Comparison of ENCODE assay signal across 8 cellular contexts in the genomic region with DNA sequence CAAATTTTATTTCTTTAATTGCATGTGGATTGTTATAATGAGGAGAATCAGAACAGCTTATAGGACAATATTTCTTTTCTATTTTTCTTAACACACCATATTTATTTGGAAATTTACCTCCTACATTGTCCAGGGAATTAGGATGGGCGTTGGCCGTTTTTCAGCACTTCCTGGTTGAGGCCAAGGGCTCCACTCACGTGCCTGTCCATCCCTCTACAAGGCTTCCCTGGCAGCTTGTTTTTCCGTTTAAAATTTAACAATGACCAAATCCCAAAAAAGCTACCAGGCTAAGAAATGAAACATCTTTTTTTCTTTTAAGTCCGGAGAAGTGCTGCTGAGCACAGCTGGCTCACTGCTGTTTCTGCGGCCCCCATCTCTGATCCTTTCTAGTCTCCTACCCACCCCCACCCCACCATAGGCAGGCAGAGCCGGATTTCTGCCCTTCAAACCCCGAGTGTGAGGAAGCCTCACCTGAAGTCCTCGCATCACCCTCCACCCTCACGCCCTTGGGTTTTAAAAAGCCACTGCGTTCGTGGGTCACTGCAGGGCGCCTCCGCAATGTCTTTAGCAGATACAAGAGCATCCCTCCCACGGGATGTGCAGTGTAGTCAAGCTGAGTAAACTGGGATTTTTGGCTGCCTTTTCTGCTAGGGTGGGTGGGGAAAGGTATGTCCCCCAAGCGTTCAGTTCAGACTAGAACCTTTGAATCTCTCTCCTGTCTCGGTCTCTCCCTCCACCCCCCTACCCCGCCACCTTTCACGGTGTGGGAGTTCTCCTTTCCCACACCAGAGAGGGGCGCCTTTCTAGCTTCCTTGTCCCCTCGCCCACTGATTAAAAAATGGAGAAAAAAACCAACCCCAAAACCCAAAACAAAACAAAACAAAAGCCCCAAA.
A peak's percentile ranks its signal among the peaks of the same experiment; 100 is the strongest.
DNase-seq lines count a peak whose midpoint lies in the region; ATAC-seq and TF ChIP-seq lines count a peak whose summit lies in the region.

No MANE protein-coding gene starts in this region.

- H3K36me3 Mint-ChIP-seq in central memory CD8-positive, alpha-beta T cell (ENCODE audit: insufficient read depth) = peaks cover 3% of the 10 kb centered on the region
- no peaks in the 10 kb centered on the region for H3K36me3 Mint-ChIP-seq in stimulated activated naive B cell treated with anti-CD40 and anti-IgM and Interleukin-4, amounts not matched to agents 10 μg/mL and 1 μg/mL and 100 μg/mL, for 72 hours

- peak overlapping the region; percentile 93 for H3K4me3 Mint-ChIP-seq in central memory CD8-positive, alpha-beta T cell
- H3K4me3 Mint-ChIP-seq in stimulated activated naive B cell treated with anti-CD40 and anti-IgM and Interleukin-4, amounts not matched to agents 10 μg/mL and 1 μg/mL and 100 μg/mL, for 72 hours = peak overlapping the region; percentile 84 to 89

- peak overlapping the region; percentile 73 for H3K27ac ChIP-seq in C4-2B

- H3K27ac Mint-ChIP-seq in central memory CD8-positive, alpha-beta T cell (ENCODE audit: low read depth) = peak overlapping the region; percentile 97
- H3K27ac Mint-ChIP-seq in stimulated activated naive B cell treated with anti-CD40 and anti-IgM and Interleukin-4, amounts not matched to agents 10 μg/mL and 1 μg/mL and 100 μg/mL, for 72 hours = peak overlapping the region; percentile 78

- ATAC-seq in GM19023 (IDR thresholded peaks at IDR 0.05; ENCODE audit: unreplicated experiment) (peak; percentile 4), HG03175 (IDR thresholded peaks at IDR 0.05; ENCODE audit: unreplicated experiment) (no peak)
- ATAC-seq in central memory CD8-positive, alpha-beta T cell (replicated peaks; ENCODE audit: extremely low read depth, poor library complexity, severe bottlenecking) = peak; percentile 27
- ATAC-seq in stimulated activated naive B cell treated with anti-CD40 and anti-IgM and Interleukin-4, amounts not matched to agents 10 μg/mL and 1 μg/mL and 100 μg/mL, for 72 hours (replicated peaks) = peak; percentile 24 to 37

- peaks cover 29% of the 10 kb centered on the region for H3K4me1 Mint-ChIP-seq in central memory CD8-positive, alpha-beta T cell
- H3K4me1 Mint-ChIP-seq in stimulated activated naive B cell treated with anti-CD40 and anti-IgM and Interleukin-4, amounts not matched to agents 10 μg/mL and 1 μg/mL and 100 μg/mL, for 72 hours = peaks cover 14 to 26% of the 10 kb centered on the region in 2 donors

- peak; percentile 43 for DNase-seq in NCI-H2227 treated with DMSO at 0.1 percent for 48 hours (lab: John Stamatoyannopoulos, UW)
- no peak for DNase-seq in central memory CD8-positive, alpha-beta T cell (ENCODE audit: low spot score in 2 of 2)
- DNase-seq in kidney tubule cell (ENCODE audit: low spot score) = peak; percentile 38
- DNase-seq in stimulated activated naive B cell treated with anti-CD40 and anti-IgM and Interleukin-4, amounts not matched to agents 10 μg/mL and 1 μg/mL and 100 μg/mL, for 72 hours = no peak
- DNase-seq in NCI-H2081 (lab: John Stamatoyannopoulos, UW) = no peak

- H3K9me3 Mint-ChIP-seq in central memory CD8-positive, alpha-beta T cell = no peaks in the 10 kb centered on the region
- no peaks in the 10 kb centered on the region for H3K9me3 Mint-ChIP-seq in stimulated activated naive B cell treated with anti-CD40 and anti-IgM and Interleukin-4, amounts not matched to agents 10 μg/mL and 1 μg/mL and 100 μg/mL, for 72 hours

- no peaks in the 10 kb centered on the region for H3K27me3 Mint-ChIP-seq in central memory CD8-positive, alpha-beta T cell
- H3K27me3 Mint-ChIP-seq in stimulated activated naive B cell treated with anti-CD40 and anti-IgM and Interleukin-4, amounts not matched to agents 10 μg/mL and 1 μg/mL and 100 μg/mL, for 72 hours = peaks cover 20 to 35% of the 10 kb centered on the region in 2 donors

- peak; percentile 10; the same call in 1 of the 2 replicates for TF ChIP-seq CTCF in C4-2B (conservative IDR thresholded peaks at IDR 0.05)

Comparison
In these comparisons a context has a peak if more than half of its experiments do, and no peak if none do; other contexts are left out.
1. DNase-seq: peak in NCI-H2227 treated with DMSO at 0.1 percent for 48 hours (single experiment) and kidney tubule cell (single experiment); none in central memory CD8-positive, alpha-beta T cell (0 of 2), stimulated activated naive B cell treated with anti-CD40 and anti-IgM and Interleukin-4, amounts not matched to agents 10 μg/mL and 1 μg/mL and 100 μg/mL, for 72 hours (single experiment) and NCI-H2081 (0 of 2).